In the genomic region with DNA sequence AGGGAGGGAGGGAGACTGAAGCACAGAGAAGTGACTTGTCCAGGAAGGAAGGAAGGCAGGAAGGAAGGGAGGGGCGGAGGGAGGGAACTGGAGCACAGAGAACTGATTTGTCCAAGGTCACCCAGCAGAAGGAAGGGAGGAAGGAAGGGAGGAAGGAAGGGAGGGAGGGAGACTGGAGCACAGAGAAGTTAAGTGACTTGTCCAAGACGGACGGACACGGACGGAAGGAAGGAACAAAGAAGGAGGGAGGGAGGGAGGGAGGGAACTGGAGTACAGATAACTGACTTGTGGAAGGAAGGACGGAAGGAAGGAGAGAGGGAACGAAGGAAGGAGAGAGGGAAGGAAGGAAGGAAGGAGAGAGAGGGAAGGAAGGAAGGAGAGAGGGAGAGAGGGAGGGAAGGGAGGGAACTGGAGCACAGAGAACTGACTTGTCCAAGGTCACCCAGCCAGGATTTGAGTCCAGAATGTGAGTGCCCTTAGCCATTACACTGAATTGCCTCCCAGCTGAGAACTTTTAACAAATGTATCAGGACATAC, we compare ENCODE assay signal across 10 cellular contexts. TPM values are rescaled to one million over a fixed set of nuclear protein-coding genes. Genes with fewer than 3 reads are reported as not detected.
A peak's percentile ranks its signal among the peaks of the same experiment; 100 is the strongest.
DNase-seq lines count a peak whose midpoint lies in the region; ATAC-seq, FAIRE-seq and TF ChIP-seq lines count a peak whose summit lies in the region.
"Had no signal": no experiment of that assay in that cellular context is flagged by ENCODE, and none has a peak within 500 bp of the region (broad histone marks: within the 10 kb centered on the region; RNA-seq: fewer than 3 reads in every experiment).

No MANE protein-coding gene starts in this region.

- no peak for ATAC-seq in activated T-cell treated with anti-CD3 and anti-CD28 coated beads, Interleukin-2, amount 50 U/mL, for 4 hours
- ATAC-seq in RWPE2 (ENCODE audit: low read depth) (0 out of 3 replicates have a peak, but pooled peaks have one; percentile 9), thoracic aorta (ENCODE audit: insufficient number of reproducible peaks, low FRiP score, low read depth) (no peak)

- no peak for DNase-seq in activated T-cell treated with anti-CD3 and anti-CD28 coated beads, Interleukin-2, amount 50 U/mL, for 4 hours
- no peak for DNase-seq in activated T-cell treated with anti-CD3 and anti-CD28 coated beads, Interleukin-2, amount 50 U/mL, for 1 hour
- DNase-seq in RWPE2 (ENCODE audit: low spot score) = no peak
- DNase-seq in foreskin melanocyte = peak; percentile 33
- DNase-seq in thoracic aorta (ENCODE audit: low spot score) = no peak
- DNase-seq in kidney = no peak
- DNase-seq in amniotic stem cell (lab: John Stamatoyannopoulos, UW) = no peak
- DNase-seq in NCI-H510A treated with DMSO at 0.1 percent for 48 hours (lab: John Stamatoyannopoulos, UW) = no peak
- DNase-seq: hypothalamus had no signal

- no peaks in the 10 kb centered on the region for H3K27me3 ChIP-seq in RWPE2 (ENCODE audit: insufficient read depth, poor library complexity, severe bottlenecking)
- H3K27me3 ChIP-seq in thoracic aorta (replicated peaks; ENCODE audit: insufficient read depth) = no peaks in the 10 kb centered on the region

- peaks cover 7% of the 10 kb centered on the region for H3K36me3 Mint-ChIP-seq in activated T-cell treated with anti-CD3 and anti-CD28 coated beads, Interleukin-2, amount 50 U/mL, for 4 hours (ENCODE audit: insufficient read depth)

- FAIRE-seq in kidney (lab: Jason Lieb, UNC) = no peak
- FAIRE-seq: H54 had no signal

- intact Hi-C loops in kidney (cut with DNase I) = no loop called here

- no peaks in the 10 kb centered on the region for H3K4me1 ChIP-seq in RWPE2 (ENCODE audit: insufficient read depth, poor library complexity, severe bottlenecking)
- no peaks in the 10 kb centered on the region for H3K4me1 ChIP-seq in thoracic aorta (ENCODE audit: control insufficient read depth in 1 of 2, low read depth in 2 of 2)
- peaks cover 0 to 2% of the 10 kb centered on the region in 2 donors for H3K4me1 ChIP-seq in kidney (ENCODE audit: control insufficient read depth in 1 of 2, insufficient read depth in 1 of 2, low read depth in 1 of 2, low read length in 2 of 2)

- peaks cover 35% of the 10 kb centered on the region for H3K4me1 Mint-ChIP-seq in activated T-cell treated with anti-CD3 and anti-CD28 coated beads, Interleukin-2, amount 50 U/mL, for 4 hours (ENCODE audit: low read depth)

- H3K4me3 ChIP-seq in RWPE2 (ENCODE audit: severe bottlenecking) (peak overlapping the region; percentile 91), thoracic aorta (no peak overlapping the region), kidney (ENCODE audit: low read length in 2 of 2) (no peak overlapping the region)

- H3K36me3 ChIP-seq in RWPE2 (ENCODE audit: low read depth) (peaks cover 10% of the 10 kb centered on the region), thoracic aorta (no peaks in the 10 kb centered on the region), kidney (ENCODE audit: control insufficient read depth in 1 of 2, insufficient read depth in 2 of 2, low read length in 2 of 2) (no peaks in the 10 kb centered on the region)

- no peaks in the 10 kb centered on the region for H3K27me3 Mint-ChIP-seq in activated T-cell treated with anti-CD3 and anti-CD28 coated beads, Interleukin-2, amount 50 U/mL, for 4 hours (ENCODE audit: low read depth)

- H3K9me3 ChIP-seq in RWPE2 (ENCODE audit: severe bottlenecking) = no peaks in the 10 kb centered on the region
- no peaks in the 10 kb centered on the region for H3K9me3 ChIP-seq in thoracic aorta
- no peaks in the 10 kb centered on the region for H3K9me3 ChIP-seq in kidney (ENCODE audit: control insufficient read depth in 1 of 2, low read length in 2 of 2)

- peak overlapping the region; percentile 97 for H3K4me3 Mint-ChIP-seq in activated T-cell treated with anti-CD3 and anti-CD28 coated beads, Interleukin-2, amount 50 U/mL, for 4 hours

- no peaks in the 10 kb centered on the region for H3K9me3 Mint-ChIP-seq in activated T-cell treated with anti-CD3 and anti-CD28 coated beads, Interleukin-2, amount 50 U/mL, for 4 hours

- no peak overlapping the region for H3K9ac ChIP-seq in kidney (ENCODE audit: low read length in 2 of 2)

- TF ChIP-seq CTCF in RWPE2 (IDR thresholded peaks at IDR 0.05; ENCODE audit: poor library complexity, severe bottlenecking) (no peak), thoracic aorta (IDR thresholded peaks at IDR 0.05) (no peak), kidney (IDR thresholded peaks at IDR 0.05; ENCODE audit: borderline replicate concordance, extremely low read depth, insufficient read depth) (no peak)

- H3K27ac ChIP-seq in RWPE2 (ENCODE audit: poor library complexity, severe bottlenecking) (peak overlapping the region; percentile 71), thoracic aorta (peak overlapping the region; percentile 53 to 60), kidney (ENCODE audit: low read depth in 2 of 2, low read length in 2 of 2) (peak overlapping the region in 1 of 2 donors; percentile 51)

RNA-seq across cellular contexts. Expression of a gene that starts 1.5 kb away (rescaled TPM):
- total RNA-seq in activated T-cell treated with anti-CD3 and anti-CD28 coated beads, Interleukin-2, amount 50 U/mL, for 4 hours = 10 to 100 TPM; 33.8 to 46.3 (median 42.4) TPM
- 10 to 100 TPM; 10.0 to 13.5 TPM for total RNA-seq in thoracic aorta
- total RNA-seq in kidney = 16.6 TPM
- polyA plus RNA-seq in kidney (ENCODE audit: insufficient read depth, low read depth, low replicate concordance) = 10.2 TPM
